In the genomic region with DNA sequence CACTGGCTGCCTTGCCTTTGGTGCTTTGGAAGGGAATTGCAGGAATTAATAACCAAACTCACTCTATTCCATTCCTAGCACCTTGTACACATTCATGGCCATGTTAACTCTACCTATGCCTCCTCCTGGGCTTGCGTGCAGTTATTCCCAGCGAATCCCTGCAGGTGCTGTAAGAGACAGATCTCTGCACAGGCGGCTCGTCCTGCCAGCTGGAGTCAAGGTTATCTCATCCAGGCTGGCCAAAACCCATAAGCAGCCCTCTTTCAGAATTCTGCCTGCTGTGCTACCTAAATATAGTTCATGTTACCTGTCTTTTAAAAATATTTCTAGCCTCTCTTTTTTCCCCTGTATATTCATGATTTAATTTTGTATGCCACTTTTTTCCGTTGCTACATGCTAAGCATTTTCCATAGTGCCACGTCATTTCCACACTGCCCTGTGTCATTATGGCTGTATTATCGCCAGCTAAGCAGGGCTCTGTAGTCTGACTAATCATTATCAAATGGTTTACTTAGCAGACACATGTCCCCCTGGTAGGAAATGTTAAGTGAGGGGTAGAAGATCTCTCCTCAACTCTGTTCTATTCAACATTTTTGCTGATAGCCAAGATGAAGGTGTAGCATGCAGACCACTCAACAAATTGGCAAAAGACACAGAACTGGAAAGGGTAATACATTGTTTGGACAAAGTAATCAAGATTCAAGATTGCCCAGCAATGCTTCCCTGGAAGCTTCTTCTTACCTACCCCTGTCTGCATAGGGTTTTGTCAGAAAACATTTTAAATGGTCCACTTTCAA, we compare ENCODE assay signal across 1 cellular context.
TF ChIP-seq lines count a peak whose summit lies in the region.

No MANE protein-coding gene starts in this region.

TF ChIP-seq in HepG2, 621 proteins besides CTCF, POLR2A, EP300 and RAD21 (continued from another document):
- TF ChIP-seq, protein P1, sequence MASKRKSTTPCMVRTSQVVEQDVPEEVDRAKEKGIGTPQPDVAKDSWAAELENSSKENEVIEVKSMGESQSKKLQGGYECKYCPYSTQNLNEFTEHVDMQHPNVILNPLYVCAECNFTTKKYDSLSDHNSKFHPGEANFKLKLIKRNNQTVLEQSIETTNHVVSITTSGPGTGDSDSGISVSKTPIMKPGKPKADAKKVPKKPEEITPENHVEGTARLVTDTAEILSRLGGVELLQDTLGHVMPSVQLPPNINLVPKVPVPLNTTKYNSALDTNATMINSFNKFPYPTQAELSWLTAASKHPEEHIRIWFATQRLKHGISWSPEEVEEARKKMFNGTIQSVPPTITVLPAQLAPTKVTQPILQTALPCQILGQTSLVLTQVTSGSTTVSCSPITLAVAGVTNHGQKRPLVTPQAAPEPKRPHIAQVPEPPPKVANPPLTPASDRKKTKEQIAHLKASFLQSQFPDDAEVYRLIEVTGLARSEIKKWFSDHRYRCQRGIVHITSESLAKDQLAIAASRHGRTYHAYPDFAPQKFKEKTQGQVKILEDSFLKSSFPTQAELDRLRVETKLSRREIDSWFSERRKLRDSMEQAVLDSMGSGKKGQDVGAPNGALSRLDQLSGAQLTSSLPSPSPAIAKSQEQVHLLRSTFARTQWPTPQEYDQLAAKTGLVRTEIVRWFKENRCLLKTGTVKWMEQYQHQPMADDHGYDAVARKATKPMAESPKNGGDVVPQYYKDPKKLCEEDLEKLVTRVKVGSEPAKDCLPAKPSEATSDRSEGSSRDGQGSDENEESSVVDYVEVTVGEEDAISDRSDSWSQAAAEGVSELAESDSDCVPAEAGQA (IDR thresholded peaks at IDR 0.05; ENCODE audit: low read depth): no peak
- TF ChIP-seq, protein P1 (CRISPR knock-in tag; IDR thresholded peaks at IDR 0.05; ENCODE audit: borderline replicate concordance): no peak
- TF ChIP-seq, protein P2, sequence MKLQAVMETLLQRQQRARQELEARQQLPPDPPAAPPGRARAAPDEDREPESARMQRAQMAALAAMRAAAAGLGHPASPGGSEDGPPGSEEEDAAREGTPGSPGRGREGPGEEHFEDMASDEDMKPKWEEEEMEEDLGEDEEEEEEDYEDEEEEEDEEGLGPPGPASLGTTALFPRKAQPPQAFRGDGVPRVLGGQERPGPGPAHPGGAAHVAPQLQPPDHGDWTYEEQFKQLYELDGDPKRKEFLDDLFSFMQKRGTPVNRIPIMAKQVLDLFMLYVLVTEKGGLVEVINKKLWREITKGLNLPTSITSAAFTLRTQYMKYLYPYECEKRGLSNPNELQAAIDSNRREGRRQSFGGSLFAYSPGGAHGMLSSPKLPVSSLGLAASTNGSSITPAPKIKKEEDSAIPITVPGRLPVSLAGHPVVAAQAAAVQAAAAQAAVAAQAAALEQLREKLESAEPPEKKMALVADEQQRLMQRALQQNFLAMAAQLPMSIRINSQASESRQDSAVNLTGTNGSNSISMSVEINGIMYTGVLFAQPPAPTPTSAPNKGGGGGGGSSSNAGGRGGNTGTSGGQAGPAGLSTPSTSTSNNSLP (IDR thresholded peaks at IDR 0.05; ENCODE audit: low read depth, low read length): no peak
- peak; percentile 77 for TF ChIP-seq CREB1 (IDR thresholded peaks at IDR 0.05)
- no peak for TF ChIP-seq CREB1 (CRISPR knock-in tag; IDR thresholded peaks at IDR 0.05)
- no peak for TF ChIP-seq YY1 (IDR thresholded peaks at IDR 0.05; ENCODE audit: insufficient read depth, insufficient replicate concordance, low read depth, low read length)
- no peak for TF ChIP-seq PRMT3 (CRISPR knock-in tag; IDR thresholded peaks at IDR 0.05; ENCODE audit: borderline replicate concordance, low read depth)
- TF ChIP-seq POLR2AphosphoS5 (IDR thresholded peaks at IDR 0.05; ENCODE audit: low read depth, low read length): no peak
- no peak for TF ChIP-seq SIX4 (CRISPR knock-in tag; IDR thresholded peaks at IDR 0.05)
- no peak for TF ChIP-seq KDM5B (CRISPR knock-in tag; IDR thresholded peaks at IDR 0.05; ENCODE audit: borderline replicate concordance)
- TF ChIP-seq ETV5 (CRISPR knock-in tag; IDR thresholded peaks at IDR 0.05; ENCODE audit: borderline replicate concordance): no peak
- no peak for TF ChIP-seq ZNF333 (CRISPR knock-in tag; IDR thresholded peaks at IDR 0.05; ENCODE audit: borderline replicate concordance)
- no peak for TF ChIP-seq ZNF253 (CRISPR knock-in tag; IDR thresholded peaks at IDR 0.05; ENCODE audit: borderline replicate concordance)
- TF ChIP-seq ARNTL (CRISPR knock-in tag; IDR thresholded peaks at IDR 0.05): no peak
- TF ChIP-seq ZNF747 (CRISPR knock-in tag; IDR thresholded peaks at IDR 0.05; ENCODE audit: borderline replicate concordance): no peak
- TF ChIP-seq XRCC5 (optimal IDR thresholded peaks at IDR 0.05; ENCODE audit: low read length): no peak
- TF ChIP-seq SAP130 (CRISPR knock-in tag; IDR thresholded peaks at IDR 0.05; ENCODE audit: low read depth): 0 out of 2 replicates have a peak, but pooled peaks have one; percentile 27
- peak in 1 of 2 experiments; percentile 39; a peak in 2 of 4 replicates for TF ChIP-seq MAFK (conservative IDR thresholded peaks at IDR 0.05 in 1 of 2, IDR thresholded peaks at IDR 0.05 in 1 of 2; ENCODE audit: low read length in 2 of 2)
- TF ChIP-seq MAFF (IDR thresholded peaks at IDR 0.05; ENCODE audit: low read depth, low read length): peak; percentile 60
- no peak for TF ChIP-seq ZNF451 (CRISPR knock-in tag; IDR thresholded peaks at IDR 0.05)
- no peak for TF ChIP-seq KLF12 (CRISPR knock-in tag; IDR thresholded peaks at IDR 0.05; ENCODE audit: borderline replicate concordance)
- TF ChIP-seq ZNF572 (CRISPR knock-in tag; IDR thresholded peaks at IDR 0.05): no peak
- TF ChIP-seq ZNF839 (CRISPR knock-in tag; IDR thresholded peaks at IDR 0.05; ENCODE audit: borderline replicate concordance): no peak
- TF ChIP-seq ZNF337 (CRISPR knock-in tag; IDR thresholded peaks at IDR 0.05; ENCODE audit: borderline replicate concordance, low read depth): no peak
- TF ChIP-seq HNF4G (IDR thresholded peaks at IDR 0.05; ENCODE audit: borderline replicate concordance, low read depth, low read length): no peak
- TF ChIP-seq HNF4G (CRISPR knock-in tag; IDR thresholded peaks at IDR 0.05; ENCODE audit: borderline replicate concordance, low read depth): no peak
- TF ChIP-seq YEATS4 (CRISPR knock-in tag; IDR thresholded peaks at IDR 0.05; ENCODE audit: borderline replicate concordance): no peak
- TF ChIP-seq, protein P3, sequence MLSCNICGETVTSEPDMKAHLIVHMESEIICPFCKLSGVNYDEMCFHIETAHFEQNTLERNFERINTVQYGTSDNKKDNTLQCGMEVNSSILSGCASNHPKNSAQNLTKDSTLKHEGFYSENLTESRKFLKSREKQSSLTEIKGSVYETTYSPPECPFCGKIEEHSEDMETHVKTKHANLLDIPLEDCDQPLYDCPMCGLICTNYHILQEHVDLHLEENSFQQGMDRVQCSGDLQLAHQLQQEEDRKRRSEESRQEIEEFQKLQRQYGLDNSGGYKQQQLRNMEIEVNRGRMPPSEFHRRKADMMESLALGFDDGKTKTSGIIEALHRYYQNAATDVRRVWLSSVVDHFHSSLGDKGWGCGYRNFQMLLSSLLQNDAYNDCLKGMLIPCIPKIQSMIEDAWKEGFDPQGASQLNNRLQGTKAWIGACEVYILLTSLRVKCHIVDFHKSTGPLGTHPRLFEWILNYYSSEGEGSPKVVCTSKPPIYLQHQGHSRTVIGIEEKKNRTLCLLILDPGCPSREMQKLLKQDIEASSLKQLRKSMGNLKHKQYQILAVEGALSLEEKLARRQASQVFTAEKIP (CRISPR knock-in tag; IDR thresholded peaks at IDR 0.05; ENCODE audit: borderline replicate concordance): no peak
- TF ChIP-seq SRF (IDR thresholded peaks at IDR 0.05; ENCODE audit: low read depth, low read length): no peak
- no peak for TF ChIP-seq RARA (CRISPR knock-in tag; IDR thresholded peaks at IDR 0.05)
- no peak for TF ChIP-seq RBM22 (optimal IDR thresholded peaks at IDR 0.05; ENCODE audit: low read length)
- TF ChIP-seq XBP1 (CRISPR knock-in tag; IDR thresholded peaks at IDR 0.05): 0 out of 2 replicates have a peak, but pooled peaks have one; percentile 39
- no peak for TF ChIP-seq CHD4 (IDR thresholded peaks at IDR 0.05; ENCODE audit: borderline replicate concordance, low read length)
- TF ChIP-seq, protein P4, sequence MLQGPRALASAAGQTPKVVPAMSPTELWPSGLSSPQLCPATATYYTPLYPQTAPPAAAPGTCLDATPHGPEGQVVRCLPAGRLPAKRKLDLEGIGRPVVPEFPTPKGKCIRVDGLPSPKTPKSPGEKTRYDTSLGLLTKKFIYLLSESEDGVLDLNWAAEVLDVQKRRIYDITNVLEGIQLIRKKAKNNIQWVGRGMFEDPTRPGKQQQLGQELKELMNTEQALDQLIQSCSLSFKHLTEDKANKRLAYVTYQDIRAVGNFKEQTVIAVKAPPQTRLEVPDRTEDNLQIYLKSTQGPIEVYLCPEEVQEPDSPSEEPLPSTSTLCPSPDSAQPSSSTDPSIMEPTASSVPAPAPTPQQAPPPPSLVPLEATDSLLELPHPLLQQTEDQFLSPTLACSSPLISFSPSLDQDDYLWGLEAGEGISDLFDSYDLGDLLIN (CRISPR knock-in tag; IDR thresholded peaks at IDR 0.05; ENCODE audit: borderline replicate concordance): no peak
- TF ChIP-seq ZNF12 (CRISPR knock-in tag; IDR thresholded peaks at IDR 0.05): no peak
- TF ChIP-seq, protein P5, sequence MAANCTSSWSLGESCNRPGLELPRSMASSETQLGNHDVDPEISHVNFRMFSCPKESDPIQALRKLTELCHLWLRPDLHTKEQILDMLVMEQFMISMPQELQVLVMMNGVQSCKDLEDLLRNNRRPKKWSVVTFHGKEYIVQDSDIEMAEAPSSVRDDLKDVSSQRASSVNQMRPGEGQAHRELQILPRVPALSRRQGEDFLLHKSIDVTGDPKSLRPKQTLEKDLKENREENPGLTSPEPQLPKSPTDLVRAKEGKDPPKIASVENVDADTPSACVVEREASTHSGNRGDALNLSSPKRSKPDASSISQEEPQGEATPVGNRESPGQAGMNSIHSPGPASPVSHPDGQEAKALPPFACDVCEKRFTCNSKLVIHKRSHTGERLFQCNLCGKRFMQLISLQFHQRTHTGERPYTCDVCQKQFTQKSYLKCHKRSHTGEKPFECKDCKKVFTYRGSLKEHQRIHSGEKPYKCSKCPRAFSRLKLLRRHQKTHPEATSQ (CRISPR knock-in tag; IDR thresholded peaks at IDR 0.05; ENCODE audit: borderline replicate concordance): no peak
